ENCODE assay signal across 1 cellular context in genomic region chr14:92529895-92530294, GRCh38.
TF ChIP-seq lines count a peak whose summit lies in the region.

No MANE protein-coding gene starts in this region.

TF ChIP-seq in K562, 482 proteins besides CTCF, POLR2A, EP300 and RAD21 (continued from another document):
- no peak for TF ChIP-seq KDM1A (IDR thresholded peaks at IDR 0.05)
- peak; percentile 7; the same call in 1 of the 2 replicates for TF ChIP-seq NFE2 (IDR thresholded peaks at IDR 0.05; ENCODE audit: low read depth)
- TF ChIP-seq BACH1 (tag; IDR thresholded peaks at IDR 0.05): no peak
- no peak for TF ChIP-seq HLTF (IDR thresholded peaks at IDR 0.05)
- TF ChIP-seq, protein P1, sequence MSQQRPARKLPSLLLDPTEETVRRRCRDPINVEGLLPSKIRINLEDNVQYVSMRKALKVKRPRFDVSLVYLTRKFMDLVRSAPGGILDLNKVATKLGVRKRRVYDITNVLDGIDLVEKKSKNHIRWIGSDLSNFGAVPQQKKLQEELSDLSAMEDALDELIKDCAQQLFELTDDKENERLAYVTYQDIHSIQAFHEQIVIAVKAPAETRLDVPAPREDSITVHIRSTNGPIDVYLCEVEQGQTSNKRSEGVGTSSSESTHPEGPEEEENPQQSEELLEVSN (IDR thresholded peaks at IDR 0.05; ENCODE audit: borderline replicate concordance in 1 of 2, extremely low read depth in 1 of 2, insufficient read depth in 1 of 2, insufficient read length in 1 of 2, low read depth in 1 of 2, low read length in 1 of 2, poor library complexity in 1 of 2, severe bottlenecking in 1 of 2): no peak
